In the genomic region with DNA sequence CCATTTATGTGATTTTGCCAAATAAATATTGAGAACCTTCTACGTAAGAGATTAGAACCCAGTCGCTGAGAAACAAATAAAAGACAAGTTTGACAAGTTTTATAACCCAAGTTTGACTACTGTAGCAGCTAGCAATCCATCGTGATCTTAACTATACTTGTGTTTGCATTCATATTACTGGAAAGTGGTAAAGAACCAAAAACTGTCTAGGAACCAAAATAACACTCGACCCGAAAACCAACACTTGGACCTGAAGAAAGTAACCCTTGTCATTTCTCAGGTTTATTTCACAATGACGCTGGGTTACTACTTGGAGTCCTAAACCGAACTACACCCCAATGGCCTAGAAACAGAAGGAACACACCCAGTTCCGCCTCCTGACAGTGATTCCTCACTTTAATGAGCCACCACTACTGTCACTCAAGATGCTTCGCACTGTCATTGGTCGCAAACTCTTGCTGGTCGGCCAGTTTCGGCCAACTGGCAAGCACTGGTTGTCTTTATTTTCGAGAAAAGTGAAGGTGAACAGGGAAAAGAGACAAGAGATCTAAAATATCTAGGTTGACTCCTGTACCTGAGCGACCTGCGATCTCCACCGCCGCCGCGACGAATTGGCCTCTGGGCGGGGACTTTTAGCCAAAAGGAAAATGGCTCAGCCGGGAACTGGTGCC, we compare ENCODE assay signal across 8 cellular contexts. TPM values are rescaled to one million over a fixed set of nuclear protein-coding genes. Genes with fewer than 3 reads are reported as not detected.
A peak's percentile ranks its signal among the peaks of the same experiment; 100 is the strongest.
DNase-seq lines count a peak whose midpoint lies in the region; ATAC-seq and TF ChIP-seq lines count a peak whose summit lies in the region.

No MANE protein-coding gene starts in this region.

- H3K9me3 ChIP-seq in BLaER1 = peaks cover 6% of the 10 kb centered on the region

- H3K36me3 ChIP-seq in BLaER1 = no peaks in the 10 kb centered on the region

- peaks cover 9% of the 10 kb centered on the region; the same call in 1 of the 2 replicates for H4K20me1 ChIP-seq in BLaER1

- H3K27me3 ChIP-seq in BLaER1 = no peaks in the 10 kb centered on the region

- H3K4me1 ChIP-seq in BLaER1 = peaks cover 37% of the 10 kb centered on the region

- intact Hi-C loops in left colon (cut with DNase I, micrococcal nuclease) = no loop called here

- ATAC-seq in GM19395 (IDR thresholded peaks at IDR 0.05; ENCODE audit: unreplicated experiment) = peak; percentile 97
- ATAC-seq in HG03521 (IDR thresholded peaks at IDR 0.05; ENCODE audit: unreplicated experiment) = peak; percentile 98
- ATAC-seq in left colon = peak; percentile 95

- peak overlapping the region; percentile 99 for H3K9ac ChIP-seq in BLaER1

- peak overlapping the region; percentile 92 for H3K4me2 ChIP-seq in BLaER1

- H3K27ac ChIP-seq in BLaER1 (peak overlapping the region; percentile 100), coronary artery (peak overlapping the region; percentile 92 to 98)

- no peak for TF ChIP-seq CTCF in coronary artery (IDR thresholded peaks at IDR 0.05)

- DNase-seq in NCI-H69 (lab: John Stamatoyannopoulos, UW) = peak; percentile 91
- DNase-seq in activated CD4-positive, alpha-beta T cell treated with anti-CD3 and anti-CD28 coated beads, Interleukin-2, amount 50 U/mL, for 1 hour = peak; percentile 64
- peak; percentile 89 for DNase-seq in coronary artery (ENCODE audit: low spot score)
- peak; percentile 77 to 88 for DNase-seq in left colon
- DNase-seq in stimulated activated CD4-positive, alpha-beta T cell treated with anti-CD3 and anti-CD28 coated beads, Interleukin-1b, Interleukin-23, amount 100 ng/mL, for 4 hours (ENCODE audit: low read depth in 2 of 2) = peak; percentile 43 to 47

- H3K4me3 ChIP-seq in BLaER1 (peak overlapping the region; percentile 91), coronary artery (peak overlapping the region; percentile 80)

RNA-seq across cellular contexts. Expression of a gene that starts 0.5 kb away (rescaled TPM):
- total RNA-seq in left colon = 10 to 100 TPM; 26.2 to 33.1 TPM

RNA-seq across cellular contexts. Expression of a gene that starts 0.7 kb away (rescaled TPM):
- total RNA-seq in left colon = 10 to 100 TPM; 10.7 to 15.5 TPM

Comparison
In these comparisons a context has a peak if more than half of its experiments do, and no peak if none do; other contexts are left out.
1. Peak in every context shown above with its lines: DNase-seq, ATAC-seq, H3K4me3 ChIP-seq and H3K27ac ChIP-seq.